ENCODE assay signal across 8 cellular contexts in genomic region chr19:33175886-33176669, GRCh38. TPM values are rescaled to one million over a fixed set of nuclear protein-coding genes. Genes with fewer than 3 reads are reported as not detected.
DNase-seq lines count a peak whose midpoint lies in the region; ATAC-seq and TF ChIP-seq lines count a peak whose summit lies in the region.

No MANE protein-coding gene starts in this region.

- H2AK5ac ChIP-seq in IMR-90 (ENCODE audit: low read depth, low read length) = peak overlapping the region; percentile 81; the same call in 1 of the 2 replicates

- H3K27ac Mint-ChIP-seq in neural crest cell (ENCODE audit: unreplicated experiment) = peak overlapping the region; percentile 25

- H3K4me3 Mint-ChIP-seq in neural crest cell = peak overlapping the region; percentile 97

- peak overlapping the region; percentile 98 for H2AK9ac ChIP-seq in IMR-90 (replicated peaks; ENCODE audit: low read depth, low read length, poor library complexity)

- H3K79me1 ChIP-seq in IMR-90 (ENCODE audit: low read depth in 1 of 2, low read length in 2 of 2) = peaks cover 11 to 23% of the 10 kb centered on the region in 2 experiments

- H2AFZ ChIP-seq in IMR-90 (replicated peaks; ENCODE audit: low read length, poor library complexity) = peak overlapping the region; percentile 99

- H3K9ac ChIP-seq in IMR-90 (ENCODE audit: low read depth, low read length) = peak overlapping the region; percentile 79

- H2BK15ac ChIP-seq in IMR-90 (ENCODE audit: low read depth, low read length) = no peak overlapping the region

- H2BK120ac ChIP-seq in IMR-90 (ENCODE audit: low read depth, low read length) = peak overlapping the region; percentile 28; the same call in 1 of the 2 replicates

- H3K23ac ChIP-seq in IMR-90 (ENCODE audit: low read depth, low read length) = peak overlapping the region; percentile 76; the same call in 1 of the 2 replicates

- H3K9me1 ChIP-seq in IMR-90 (ENCODE audit: insufficient read depth, low read length) = peaks cover 12% of the 10 kb centered on the region; the same call in 1 of the 2 replicates

- intact Hi-C loops in IMR-90 (cut with micrococcal nuclease) = loop anchor here (2.0 to 5.0 kb wide), 3 partner anchors 31 to 204 kb away; partner anchors contain the start of genes CEP89 and FAAP24

- H3K27me3 Mint-ChIP-seq in neural crest cell (ENCODE audit: low read depth) = peaks cover 14% of the 10 kb centered on the region

- H3K27ac ChIP-seq in IMR-90 (ENCODE audit: insufficient read depth, low read length) = peak overlapping the region; percentile 69

- peaks cover 43% of the 10 kb centered on the region for H3K4me1 Mint-ChIP-seq in neural crest cell

- H3K4me1 ChIP-seq in IMR-90 (ENCODE audit: control insufficient read depth, insufficient read depth, low read length) = peaks cover 10% of the 10 kb centered on the region

- in situ Hi-C loops in IMR-90 (cut with MboI; ENCODE audit: low sequenced_read_pairs) = no loop called here

- H4K5ac ChIP-seq in IMR-90 (ENCODE audit: low read depth, low read length) = peak overlapping the region; percentile 13

- WGBS in IMR-90 (ENCODE audit: extremely low coverage in 2 of 2, insufficient read length in 1 of 2), 2 experiments = 0% methylated on average over 5 of the region's 25 CpGs; no CpG with 5 or more reads in 1 of the 2 experiments

- BruUV-seq in IMR-90 (replicated peaks; lab: Mats Ljungman, UMichigan) = TSS peak; percentile 40

- H3K18ac ChIP-seq in IMR-90 (ENCODE audit: low read depth, low read length) = peak overlapping the region; percentile 8; the same call in 1 of the 2 replicates

- dilution Hi-C loops in IMR-90 (cut with HindIII; ENCODE audit: low sequenced_read_pairs, unreplicated experiment) = no loop called here

- H3K56ac ChIP-seq in IMR-90 (ENCODE audit: extremely low read depth, insufficient read depth, low read length) = peak overlapping the region; percentile 56

- H3K9me3 Mint-ChIP-seq in neural crest cell = peaks cover 4% of the 10 kb centered on the region

- no peak for TF ChIP-seq POLR2A in IMR-90 (IDR thresholded peaks at IDR 0.05; ENCODE audit: low read depth, low read length)

- peak overlapping the region; percentile 66 for H3K14ac ChIP-seq in IMR-90 (replicated peaks; ENCODE audit: low read depth, low read length)

- peak overlapping the region; percentile 79 to 97 for H4K8ac ChIP-seq in IMR-90 (ENCODE audit: low read depth in 2 of 2, low read length in 2 of 2)

- H2BK20ac ChIP-seq in IMR-90 (ENCODE audit: low read depth, low read length) = no peak overlapping the region

- TF ChIP-seq CTCF in IMR-90 (conservative IDR thresholded peaks at IDR 0.05; ENCODE audit: low read depth, low read length) = no peak
- no peak for TF ChIP-seq CTCF in fibroblast of mammary gland (conservative IDR thresholded peaks at IDR 0.05; ENCODE audit: control insufficient read depth, insufficient read depth, low read depth, low read length)
- TF ChIP-seq CTCF in neural crest cell (conservative IDR thresholded peaks at IDR 0.05) = no peak

- no peaks in the 10 kb centered on the region for H3K9me3 ChIP-seq in IMR-90 (ENCODE audit: control insufficient read depth, insufficient read depth, low read length)

- CTCF ChIA-PET in IMR-90 (lab: Yijun Ruan, JAX) = interaction anchor here (0.5 to 1.9 kb wide), 3 partner anchors 13 to 1006 kb away, joined by 3 to 8 read pairs (median 7); no protein-coding TSS in a partner anchor

- H2BK5ac ChIP-seq in IMR-90 (ENCODE audit: low read depth, low read length, poor library complexity, severe bottlenecking) = peak overlapping the region; percentile 85

- H3K4me2 ChIP-seq in IMR-90 (ENCODE audit: low read depth, low read length) = peak overlapping the region; percentile 93

- peak overlapping the region; percentile 88 for H3K4ac ChIP-seq in IMR-90 (ENCODE audit: low read depth, low read length)

- H3K4me3 ChIP-seq in IMR-90 (ENCODE audit: insufficient read depth, low read depth, low read length) (peak overlapping the region; percentile 60), fibroblast of mammary gland (ENCODE audit: control insufficient read depth, low read depth, low read length) (peak overlapping the region; percentile 79)

- TF ChIP-seq RAD21 in IMR-90 (IDR thresholded peaks at IDR 0.05; ENCODE audit: low read length) = no peak

- POLR2A ChIA-PET in IMR-90 (lab: Charles Lee; ENCODE audit: unreplicated experiment) = interaction anchor here (0.5 kb wide), 2 partner anchors 56 to 170 kb away, joined by 5 to 6 read pairs; no protein-coding TSS in a partner anchor

- ATAC-seq in IMR-90 (ENCODE audit: low read depth) = peak; percentile 0
- no peak for ATAC-seq in GM21786 (IDR thresholded peaks at IDR 0.05; ENCODE audit: unreplicated experiment)
- ATAC-seq in GM19035 (IDR thresholded peaks at IDR 0.05; ENCODE audit: unreplicated experiment) = no peak

- H4K91ac ChIP-seq in IMR-90 (ENCODE audit: insufficient read depth, low read depth, low read length) = peak overlapping the region; percentile 81

- peaks cover 9% of the 10 kb centered on the region for H4K20me1 ChIP-seq in IMR-90 (ENCODE audit: insufficient read depth, low read length)

- DNase-seq in NCI-H82 (lab: John Stamatoyannopoulos, UW) (peak; percentile 57), NCI-H82 treated with DMSO at 0.1 percent for 48 hours (lab: John Stamatoyannopoulos, UW; ENCODE audit: unreplicated experiment) (no peak), IMR-90 (peak; percentile 30), activated T-cell treated with anti-CD3 and anti-CD28 coated beads for 4 hours (peak; percentile 7), fibroblast of mammary gland (ENCODE audit: low read depth) (peak; percentile 22), neural crest cell (ENCODE audit: low read depth, low spot score) (no peak)

- peaks cover 6% of the 10 kb centered on the region for H3K36me3 Mint-ChIP-seq in neural crest cell (ENCODE audit: low read depth)

- H3K27me3 ChIP-seq in IMR-90 (ENCODE audit: control insufficient read depth, insufficient read depth, low read length) = no peaks in the 10 kb centered on the region

- H3K36me3 ChIP-seq in IMR-90 (ENCODE audit: control insufficient read depth, insufficient read depth, low read length) = no peaks in the 10 kb centered on the region

TF ChIP-seq in IMR-90, 13 proteins besides CTCF, POLR2A, EP300 and RAD21:
- TF ChIP-seq FOS (IDR thresholded peaks at IDR 0.05; ENCODE audit: low read depth, low read length) (no peak), NFE2L2 (IDR thresholded peaks at IDR 0.05; ENCODE audit: low read depth, low read length) (no peak), RCOR1 (IDR thresholded peaks at IDR 0.05; ENCODE audit: insufficient replicate concordance, low read length) (no peak), CEBPB (IDR thresholded peaks at IDR 0.05; ENCODE audit: low read depth, low read length) (no peak), MAZ (IDR thresholded peaks at IDR 0.05; ENCODE audit: borderline replicate concordance, low read depth, low read length) (no peak), MAFK (IDR thresholded peaks at IDR 0.05; ENCODE audit: low read depth, low read length) (no peak), CHD1 (IDR thresholded peaks at IDR 0.05; ENCODE audit: low read depth, low read length) (no peak), MXI1 (IDR thresholded peaks at IDR 0.05; ENCODE audit: borderline replicate concordance, low read depth, low read length) (no peak), BHLHE40 (IDR thresholded peaks at IDR 0.05; ENCODE audit: low read depth, low read length) (no peak), SMC3 (IDR thresholded peaks at IDR 0.05; ENCODE audit: low read depth, low read length) (no peak), RFX5 (IDR thresholded peaks at IDR 0.05; ENCODE audit: low read depth, low read length) (no peak), ELK1 (IDR thresholded peaks at IDR 0.05; ENCODE audit: borderline replicate concordance, low read depth, low read length) (no peak)
- TF ChIP-seq, protein P1, sequence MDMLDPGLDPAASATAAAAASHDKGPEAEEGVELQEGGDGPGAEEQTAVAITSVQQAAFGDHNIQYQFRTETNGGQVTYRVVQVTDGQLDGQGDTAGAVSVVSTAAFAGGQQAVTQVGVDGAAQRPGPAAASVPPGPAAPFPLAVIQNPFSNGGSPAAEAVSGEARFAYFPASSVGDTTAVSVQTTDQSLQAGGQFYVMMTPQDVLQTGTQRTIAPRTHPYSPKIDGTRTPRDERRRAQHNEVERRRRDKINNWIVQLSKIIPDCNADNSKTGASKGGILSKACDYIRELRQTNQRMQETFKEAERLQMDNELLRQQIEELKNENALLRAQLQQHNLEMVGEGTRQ (IDR thresholded peaks at IDR 0.05; ENCODE audit: low read depth, low read length) = no peak
TF ChIP-seq in IMR-90: peak in this region for 0.

RNA-seq across cellular contexts. Expression of gene LRP3, which starts 18.1 kb away (rescaled TPM):
- total RNA-seq in IMR-90 (2012; rRNA removed) (8.4 and 8.6 TPM in 2 replicates), neural crest cell (79.6 and 85.6 TPM in 2 replicates)
- polyA plus RNA-seq in IMR-90 (2012; rRNA removed) = 20.2 and 25.7 TPM in 2 replicates
- 7.1 and 20.6 TPM in 2 replicates for polyA plus RNA-seq in IMR-90 (2012; cell fraction: cytosol; rRNA removed)
- 7.3 and 27.0 TPM in 2 replicates for polyA plus RNA-seq in IMR-90 (2012; cell fraction: nucleus; rRNA removed; ENCODE audit: low replicate concordance)

RNA-seq across cellular contexts. Expression of gene WDR88, which starts 44.2 kb away (rescaled TPM):
- not detected in 2 replicates for total RNA-seq in IMR-90 (2012; rRNA removed)
- polyA plus RNA-seq in IMR-90 (2012; rRNA removed) = not detected in 2 replicates
- polyA plus RNA-seq in IMR-90 (2012; cell fraction: cytosol; rRNA removed) = not detected in 2 replicates
- polyA plus RNA-seq in IMR-90 (2012; cell fraction: nucleus; rRNA removed; ENCODE audit: low replicate concordance) = not detected in 2 replicates
- total RNA-seq in neural crest cell = not detected in 2 replicates

RNA-seq across cellular contexts. Expression of gene SLC7A10, which starts 49.6 kb away (rescaled TPM):
- total RNA-seq in IMR-90 (2012; rRNA removed) (not detected in 2 replicates), neural crest cell (0.96 and 1.4 TPM in 2 replicates)
- polyA plus RNA-seq in IMR-90 (2012; rRNA removed) = not detected in 2 replicates
- polyA plus RNA-seq in IMR-90 (2012; cell fraction: cytosol; rRNA removed) = not detected in 2 replicates
- 0.11 TPM in 1 of 2 replicates, not detected in the other for polyA plus RNA-seq in IMR-90 (2012; cell fraction: nucleus; rRNA removed; ENCODE audit: low replicate concordance)

Comparison
In these comparisons a context has a peak if more than half of its experiments do, and no peak if none do; other contexts are left out.
1. DNase-seq: peak in NCI-H82 (single experiment), IMR-90 (single experiment), activated T-cell treated with anti-CD3 and anti-CD28 coated beads for 4 hours (single experiment) and fibroblast of mammary gland (single experiment); none in NCI-H82 treated with DMSO at 0.1 percent for 48 hours (single experiment) and neural crest cell (single experiment).